8 cellular contexts compared by ENCODE assay signal in genomic region chr16:53129281-53130192, GRCh38.
DNase-seq lines count a peak whose midpoint lies in the region; ATAC-seq and TF ChIP-seq lines count a peak whose summit lies in the region.

No MANE protein-coding gene starts in this region.

- no peaks in the 10 kb centered on the region for H3K27me3 Mint-ChIP-seq in central memory CD8-positive, alpha-beta T cell

- peak overlapping the region; percentile 83 for H3K4me3 Mint-ChIP-seq in central memory CD8-positive, alpha-beta T cell

- TF ChIP-seq CTCF in lower lobe of right lung (IDR thresholded peaks at IDR 0.05) (no peak), tibial nerve (IDR thresholded peaks at IDR 0.05) (no peak)

- no peaks in the 10 kb centered on the region for H3K9me3 Mint-ChIP-seq in central memory CD8-positive, alpha-beta T cell

- peak; percentile 0 for ATAC-seq in GM19324 (IDR thresholded peaks at IDR 0.05; ENCODE audit: low FRiP score, unreplicated experiment)
- no peak for ATAC-seq in central memory CD8-positive, alpha-beta T cell (replicated peaks; ENCODE audit: extremely low read depth, poor library complexity, severe bottlenecking)
- ATAC-seq in lower lobe of right lung: no peak
- no peak for ATAC-seq in HG03460 (IDR thresholded peaks at IDR 0.05; ENCODE audit: unreplicated experiment)
- no peak for ATAC-seq in HG03469 (IDR thresholded peaks at IDR 0.05; ENCODE audit: unreplicated experiment)

- TF ChIP-seq EP300 in tibial nerve (IDR thresholded peaks at IDR 0.05): no peak

- peaks cover 44% of the 10 kb centered on the region for H3K79me2 ChIP-seq in ACC112 (ENCODE audit: control insufficient read depth, insufficient read depth, low read length, unreplicated experiment)

- H3K27me3 ChIP-seq in ACC112 (ENCODE audit: insufficient read depth, low read length): no peaks in the 10 kb centered on the region
- no peaks in the 10 kb centered on the region for H3K27me3 ChIP-seq in lower lobe of right lung (ENCODE audit: low read depth)
- H3K27me3 ChIP-seq in tibial nerve: no peaks in the 10 kb centered on the region

- H3K9me3 ChIP-seq in lower lobe of right lung: no peaks in the 10 kb centered on the region
- no peaks in the 10 kb centered on the region for H3K9me3 ChIP-seq in tibial nerve

- H3K27ac ChIP-seq in ACC112 (ENCODE audit: low read depth, low read length): peak overlapping the region; percentile 73
- H3K27ac ChIP-seq in lower lobe of right lung: peak overlapping the region; percentile 93
- H3K27ac ChIP-seq in tibial nerve: peak overlapping the region; percentile 86 to 95 (median 90)

- intact Hi-C loops in lower lobe of right lung (cut with DNase I): no loop called here

- no peak for TF ChIP-seq POLR2A in tibial nerve (IDR thresholded peaks at IDR 0.05)

- peaks cover 16% of the 10 kb centered on the region for H3K4me1 Mint-ChIP-seq in central memory CD8-positive, alpha-beta T cell

- H2AFZ ChIP-seq in ACC112 (ENCODE audit: low read length, unreplicated experiment): peak overlapping the region; percentile 88

- peak overlapping the region; percentile 94 for H3K27ac Mint-ChIP-seq in central memory CD8-positive, alpha-beta T cell (ENCODE audit: low read depth)

- H3K36me3 Mint-ChIP-seq in central memory CD8-positive, alpha-beta T cell (ENCODE audit: insufficient read depth): peaks cover 9% of the 10 kb centered on the region

- peak; percentile 2 for DNase-seq in NCI-H146 (lab: John Stamatoyannopoulos, UW)
- no peak for DNase-seq in central memory CD8-positive, alpha-beta T cell (ENCODE audit: low spot score in 2 of 2)
- DNase-seq in lower lobe of right lung: no peak
- DNase-seq in tibial nerve (ENCODE audit: low spot score in 2 of 2): no peak

- 23 to 26% methylated on average over 26 to 31 of the region's 31 CpGs for WGBS in tibial nerve, 2 donors

- H3K36me3 ChIP-seq in ACC112 (ENCODE audit: insufficient read depth, low read length) (no peaks in the 10 kb centered on the region), lower lobe of right lung (no peaks in the 10 kb centered on the region), tibial nerve (no peaks in the 10 kb centered on the region)

- H3K4me1 ChIP-seq in ACC112 (ENCODE audit: control insufficient read depth, insufficient read depth, low read length, unreplicated experiment): peaks cover 26% of the 10 kb centered on the region
- peaks cover 29% of the 10 kb centered on the region for H3K4me1 ChIP-seq in lower lobe of right lung
- H3K4me1 ChIP-seq in tibial nerve: peaks cover 0 to 39% (median 4%) of the 10 kb centered on the region in 4 donors

- H3K4me3 ChIP-seq in ACC112 (ENCODE audit: low read depth, low read length): peak overlapping the region; percentile 91
- peak overlapping the region; percentile 80 for H3K4me3 ChIP-seq in lower lobe of right lung
- peak overlapping the region; percentile 51 to 97 (median 88) for H3K4me3 ChIP-seq in tibial nerve
